ENCODE assay signal across 15 cellular contexts in the genomic region with DNA sequence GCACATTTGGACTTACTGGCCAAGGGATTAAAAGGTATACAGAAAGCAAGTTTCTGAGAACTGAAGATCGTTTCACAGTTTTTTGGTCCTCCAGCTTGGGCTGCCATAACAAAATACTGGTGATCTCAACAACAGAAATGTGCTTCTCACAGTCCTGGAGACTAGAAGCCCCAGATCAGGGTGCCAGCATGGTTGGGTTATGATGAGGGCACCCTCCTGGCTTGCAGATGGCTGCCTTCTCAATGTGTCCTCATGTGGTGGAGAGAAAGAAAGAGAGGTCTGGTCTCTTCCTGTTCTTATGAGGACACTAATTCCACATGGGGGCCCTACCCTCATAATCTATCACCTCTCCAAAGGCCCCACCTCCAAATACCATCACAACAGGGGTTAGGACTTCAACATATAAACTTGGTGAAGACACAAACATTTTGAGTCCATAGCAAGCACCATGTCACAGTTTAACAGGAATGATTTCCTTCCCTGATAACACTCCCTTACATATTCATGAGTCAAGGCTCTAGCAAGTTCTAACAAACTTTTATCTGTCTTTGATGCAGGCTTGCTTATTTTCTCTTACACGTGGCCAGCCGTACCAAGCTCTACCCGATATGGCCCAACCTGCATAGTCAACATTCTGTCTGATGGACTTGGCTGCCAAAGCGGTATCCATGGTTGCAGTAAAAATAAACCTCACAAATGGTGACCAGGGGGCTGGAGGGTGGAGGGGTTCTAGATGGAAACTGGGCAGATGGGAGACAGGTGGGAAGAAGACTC. TPM values are rescaled to one million over a fixed set of nuclear protein-coding genes. Genes with fewer than 3 reads are reported as not detected.
A peak's percentile ranks its signal among the peaks of the same experiment; 100 is the strongest.
DNase-seq lines count a peak whose midpoint lies in the region; ATAC-seq and TF ChIP-seq lines count a peak whose summit lies in the region.
"Had no signal": no experiment of that assay in that cellular context is flagged by ENCODE, and none has a peak within 500 bp of the region (broad histone marks: within the 10 kb centered on the region; RNA-seq: fewer than 3 reads in every experiment).

No MANE protein-coding gene starts in this region.

- TF ChIP-seq POLR2A in gastrocnemius medialis (IDR thresholded peaks at IDR 0.05) (no peak), vagina (IDR thresholded peaks at IDR 0.05) (no peak)

- CTCF ChIA-PET in Panc1 (lab: Charles Lee) = interaction anchor here (0.5 to 0.7 kb wide), 2 partner anchors 28 to 46 kb away, joined by 3 read pairs; no protein-coding TSS in a partner anchor
- CTCF ChIA-PET in naive thymus-derived CD4-positive, alpha-beta T cell (lab: Charles Lee) = interaction anchor here (0.7 to 2.8 kb wide), 6 partner anchors 39 to 83 kb away, joined by 3 to 13 read pairs (median 6); partner anchors contain the start of genes AAMP and PNKD

- ATAC-seq in Panc1 (peak; percentile 43), left colon (peak; percentile 4), gastrocnemius medialis (peak in 1 of 2 donors; percentile 33), HG03469 (IDR thresholded peaks at IDR 0.05; ENCODE audit: unreplicated experiment) (no peak)
- no peak for ATAC-seq in naive thymus-derived CD4-positive, alpha-beta T cell

- DNase-seq in DMS 273 (lab: John Stamatoyannopoulos, UW; ENCODE audit: unreplicated experiment) (peak; percentile 19), DMS 273 treated with DMSO at 0.1 percent for 48 hours (lab: John Stamatoyannopoulos, UW) (no peak), Panc1 (ENCODE audit: low read depth, low spot score) (no peak), left colon (no peak), gastrocnemius medialis (no peak), vagina (ENCODE audit: extremely low spot score in 2 of 2) (no peak)
- no peak for DNase-seq in naive thymus-derived CD4-positive, alpha-beta T cell

- H3K4me3 Mint-ChIP-seq in naive thymus-derived CD4-positive, alpha-beta T cell = no peak overlapping the region
- H3K4me3 Mint-ChIP-seq: activated CD4-positive, alpha-beta T cell treated with anti-CD3 and anti-CD28 coated beads, Interleukin-2, amount 10 ng/mL, durations not matched to agents 7 days and 5 days; activated T-helper 1 cell treated with anti-CD3 and anti-CD28 coated beads, Interleukin-12 subunit alpha, Interleukin-12 subunit beta, Interleukin-2, Interleukin-4 antibody, amounts not matched to agents 30 ng/mL and 10 ng/mL and 1 ng/mL, durations not matched to agents 14 hours and 24 hours and 36 hours had no signal

- H3K27me3 ChIP-seq in Panc1 (ENCODE audit: control insufficient read depth, insufficient read depth, low read length) = peaks cover 6% of the 10 kb centered on the region; the same call in 1 of the 2 replicates
- no peaks in the 10 kb centered on the region for H3K27me3 ChIP-seq in gastrocnemius medialis
- no peaks in the 10 kb centered on the region for H3K27me3 ChIP-seq in naive thymus-derived CD4-positive, alpha-beta T cell (ENCODE audit: control insufficient read depth in 2 of 2, insufficient read depth in 2 of 2, low read length in 2 of 2)
- no peaks in the 10 kb centered on the region for H3K27me3 ChIP-seq in vagina
- H3K27me3 ChIP-seq: ascending aorta had no signal

- H3K4me1 ChIP-seq in Panc1 (ENCODE audit: control insufficient read depth, insufficient read depth, low read length) = no peaks in the 10 kb centered on the region
- peaks cover 11 to 14% of the 10 kb centered on the region in 2 donors for H3K4me1 ChIP-seq in gastrocnemius medialis
- H3K4me1 ChIP-seq in naive thymus-derived CD4-positive, alpha-beta T cell (ENCODE audit: control insufficient read depth in 2 of 2, insufficient read depth in 2 of 2, low read length in 2 of 2) = no peaks in the 10 kb centered on the region
- H3K4me1 ChIP-seq in vagina = peaks cover 10% of the 10 kb centered on the region

- POLR2A ChIA-PET in Panc1 (lab: Charles Lee) = no interaction called here
- POLR2A ChIA-PET in naive thymus-derived CD4-positive, alpha-beta T cell (lab: Charles Lee) = interaction anchor here (0.9 to 1.5 kb wide), 2 partner anchors 75 to 83 kb away, joined by 3 to 5 read pairs; partner anchors contain the start of genes AAMP and PNKD

- no peak overlapping the region for H3K4me3 ChIP-seq in Panc1 (ENCODE audit: low read depth in 2 of 2, low read length in 2 of 2)
- no peak overlapping the region for H3K4me3 ChIP-seq in gastrocnemius medialis
- no peak overlapping the region for H3K4me3 ChIP-seq in naive thymus-derived CD4-positive, alpha-beta T cell (ENCODE audit: low read length)
- H3K4me3 ChIP-seq in vagina = no peak overlapping the region
- H3K4me3 ChIP-seq: ascending aorta, HAP-1 had no signal

- intact Hi-C loops in Panc1 (cut with micrococcal nuclease; ENCODE audit: unreplicated experiment) (no loop called here), left colon (cut with DNase I, micrococcal nuclease) (loop anchor here in 1 of 2 donors (5.0 kb wide), 1 partner anchor 85 kb away; the partner anchor contains the start of genes AAMP and PNKD), gastrocnemius medialis (cut with DNase I; ENCODE audit: low total_unique reads) (loop anchor here (2.0 to 5.0 kb wide), 3 partner anchors 30 to 85 kb away; partner anchors contain the start of genes AAMP, ARPC2 and PNKD), vagina (cut with DNase I) (loop anchor here (10.0 kb wide), 1 partner anchor 68 kb away; no protein-coding TSS in a partner anchor)
- intact Hi-C loops in naive thymus-derived CD4-positive, alpha-beta T cell (cut with micrococcal nuclease) = loop anchor here (1.0 to 5.0 kb wide), 10 partner anchors 31 to 660 kb away; partner anchors contain the start of genes AAMP (in 2 of the 2), CATIP (in 2 of the 2), PNKD (in 2 of the 2) and TMBIM1 (in 1 of the 2)

- no peaks in the 10 kb centered on the region for H3K9me3 Mint-ChIP-seq in naive thymus-derived CD4-positive, alpha-beta T cell
- H3K9me3 Mint-ChIP-seq: activated CD4-positive, alpha-beta T cell treated with anti-CD3 and anti-CD28 coated beads, Interleukin-2, amount 10 ng/mL, durations not matched to agents 7 days and 5 days; activated T-helper 1 cell treated with anti-CD3 and anti-CD28 coated beads, Interleukin-12 subunit alpha, Interleukin-12 subunit beta, Interleukin-2, Interleukin-4 antibody, amounts not matched to agents 30 ng/mL and 10 ng/mL and 1 ng/mL, durations not matched to agents 14 hours and 24 hours and 36 hours had no signal

- no TSS peak for BruUV-seq in Panc1 (replicated peaks; lab: Mats Ljungman, UMichigan)

- H3K36me3 ChIP-seq in Panc1 (ENCODE audit: control insufficient read depth, insufficient read depth, low read length) (no peaks in the 10 kb centered on the region), gastrocnemius medialis (no peaks in the 10 kb centered on the region), vagina (no peaks in the 10 kb centered on the region)
- no peaks in the 10 kb centered on the region for H3K36me3 ChIP-seq in naive thymus-derived CD4-positive, alpha-beta T cell (ENCODE audit: control insufficient read depth in 2 of 3, insufficient read depth in 3 of 3, low read length in 3 of 3)
- H3K36me3 ChIP-seq: ascending aorta, HAP-1 had no signal

- peaks cover 0 to 14% (median 8%) of the 10 kb centered on the region in 7 donors for H3K4me1 Mint-ChIP-seq in naive thymus-derived CD4-positive, alpha-beta T cell

- peaks cover 0 to 20% (median 0%) of the 10 kb centered on the region in 5 donors for H3K27me3 Mint-ChIP-seq in naive thymus-derived CD4-positive, alpha-beta T cell
- H3K27me3 Mint-ChIP-seq: activated CD4-positive, alpha-beta T cell treated with anti-CD3 and anti-CD28 coated beads, Interleukin-2, amount 10 ng/mL, durations not matched to agents 7 days and 5 days had no signal

- no peak overlapping the region for H3K27ac Mint-ChIP-seq in naive thymus-derived CD4-positive, alpha-beta T cell
- H3K27ac Mint-ChIP-seq: activated CD4-positive, alpha-beta T cell treated with anti-CD3 and anti-CD28 coated beads, Interleukin-2, amount 10 ng/mL, durations not matched to agents 7 days and 5 days; activated T-helper 1 cell treated with anti-CD3 and anti-CD28 coated beads, Interleukin-12 subunit alpha, Interleukin-12 subunit beta, Interleukin-2, Interleukin-4 antibody, amounts not matched to agents 30 ng/mL and 10 ng/mL and 1 ng/mL, durations not matched to agents 14 hours and 24 hours and 36 hours had no signal

- H3K27ac ChIP-seq in Panc1 (ENCODE audit: low read length) (peak overlapping the region; percentile 32; the same call in 1 of the 2 replicates), gastrocnemius medialis (peak overlapping the region in 3 of 4 donors; percentile 8 to 58 (median 10)), vagina (no peak overlapping the region)
- H3K27ac ChIP-seq in naive thymus-derived CD4-positive, alpha-beta T cell (ENCODE audit: low read depth, low read length) = no peak overlapping the region
- H3K27ac ChIP-seq: 22Rv1 had no signal

- TF ChIP-seq CTCF in Panc1 (IDR thresholded peaks at IDR 0.05) (no peak), gastrocnemius medialis (IDR thresholded peaks at IDR 0.05 in 4 of 5, conservative IDR thresholded peaks at IDR 0.05 in 1 of 5) (no peak), vagina (IDR thresholded peaks at IDR 0.05) (no peak)

- no peaks in the 10 kb centered on the region for H3K36me3 Mint-ChIP-seq in naive thymus-derived CD4-positive, alpha-beta T cell

- H3K9me3 ChIP-seq in Panc1 (ENCODE audit: control insufficient read depth, insufficient read depth, low read depth, low read length) = no peaks in the 10 kb centered on the region
- H3K9me3 ChIP-seq in gastrocnemius medialis = no peaks in the 10 kb centered on the region
- H3K9me3 ChIP-seq in naive thymus-derived CD4-positive, alpha-beta T cell (ENCODE audit: control insufficient read depth in 2 of 3, low read length in 3 of 3) = no peaks in the 10 kb centered on the region
- H3K9me3 ChIP-seq in vagina = no peaks in the 10 kb centered on the region
- H3K9me3 ChIP-seq: ascending aorta, HAP-1 had no signal

- in situ Hi-C loops in Panc1 (cut with HindIII; ENCODE audit: low pct_unique_long_range_greater_than_20kb, low sequenced_read_pairs) (no loop called here), gastrocnemius medialis (cut with MboI; ENCODE audit: low sequenced_read_pairs in 4 of 4) (loop anchor here in 3 of 4 donors (10.0 to 25.0 kb wide), 3 partner anchors 68 to 175 kb away; partner anchors contain the start of genes CATIP (in 1 of the 3) and GPBAR1 (in 1 of the 3))

RNA-seq across cellular contexts. Expression of gene CXCR1, which starts 20.3 kb away (rescaled TPM):
- total RNA-seq in Panc1 (2021; ENCODE audit: unreplicated experiment) = not detected
- polyA plus RNA-seq in Panc1 (2012; ENCODE audit: insufficient read length) = not detected
- total RNA-seq in left colon = under 1 TPM in 1 of 2 donors, not detected in 1; 0.11 TPM
- under 1 TPM in 3 of 4 donors, not detected in 1; 0.41 to 0.55 (median 0.53) TPM for total RNA-seq in gastrocnemius medialis
- total RNA-seq in naive thymus-derived CD4-positive, alpha-beta T cell = 1 to 10 TPM in 1 of 5 experiments, under 1 TPM in 2, not detected in 2; 0.16 to 1.0 (median 0.29) TPM
- under 1 TPM in 1 of 2 donors, not detected in 1; 0.20 TPM for polyA plus RNA-seq in naive thymus-derived CD4-positive, alpha-beta T cell
- 0.49 TPM for total RNA-seq in vagina
- total RNA-seq: activated T-helper 1 cell treated with anti-CD3 and anti-CD28 coated beads, Interleukin-12 subunit alpha, Interleukin-12 subunit beta, Interleukin-2, Interleukin-4 antibody, amounts not matched to agents 30 ng/mL and 10 ng/mL and 1 ng/mL, durations not matched to agents 14 hours and 24 hours and 36 hours; ascending aorta; dermis microvascular lymphatic vessel endothelial cell; mucosa of gallbladder had no signal

RNA-seq across cellular contexts. Expression of gene ARPC2, which starts 29.9 kb away (rescaled TPM):
- total RNA-seq in Panc1 (2021; ENCODE audit: unreplicated experiment) (248 TPM), left colon (100 to 1,000 TPM; 304 to 347 TPM), gastrocnemius medialis (100 to 1,000 TPM; 181 to 231 (median 193) TPM), vagina (284 TPM)
- 273 TPM for polyA plus RNA-seq in Panc1 (2012; ENCODE audit: insufficient read length)
- 100 to 1,000 TPM; 330 to 694 (median 368) TPM for total RNA-seq in naive thymus-derived CD4-positive, alpha-beta T cell
- polyA plus RNA-seq in naive thymus-derived CD4-positive, alpha-beta T cell = 100 to 1,000 TPM; 628 to 638 TPM

Comparison
In these comparisons a context has a peak if more than half of its experiments do, and no peak if none do; other contexts are left out.
1. ATAC-seq: peak in Panc1 (single experiment) and left colon (single experiment); none in naive thymus-derived CD4-positive, alpha-beta T cell (single experiment) and HG03469 (single experiment).
2. H3K27ac ChIP-seq: peak in Panc1 (single experiment) and gastrocnemius medialis (3 of 4); none in naive thymus-derived CD4-positive, alpha-beta T cell (single experiment) and vagina (single experiment).